In genomic region chr7:46679671-46680070, GRCh38 we compare ENCODE assay signal across 17 cellular contexts.
A peak's percentile ranks its signal among the peaks of the same experiment; 100 is the strongest.
DNase-seq lines count a peak whose midpoint lies in the region; ATAC-seq, FAIRE-seq and TF ChIP-seq lines count a peak whose summit lies in the region.
"Had no signal": no experiment of that assay in that cellular context is flagged by ENCODE, and none has a peak within 500 bp of the region (broad histone marks: within the 10 kb centered on the region; RNA-seq: fewer than 3 reads in every experiment).

No MANE protein-coding gene starts in this region.

- no peaks in the 10 kb centered on the region for H3K36me3 ChIP-seq in kidney epithelial cell (ENCODE audit: control insufficient read depth, insufficient read depth, low read length)
- H3K36me3 ChIP-seq: HAP-1 had no signal

- peak; percentile 81 for FAIRE-seq in RCC 7860 (lab: Jason Lieb, UNC)
- FAIRE-seq: G401.6, GM12891, H1, K562 had no signal

- H3K27me3 ChIP-seq in kidney epithelial cell (ENCODE audit: control insufficient read depth, insufficient read depth, low read length), result no peaks in the 10 kb centered on the region

- no peak for TF ChIP-seq CTCF in kidney epithelial cell (IDR thresholded peaks at IDR 0.05; ENCODE audit: insufficient read depth, low read length, poor library complexity, severe bottlenecking)

- ATAC-seq in GM21367 (IDR thresholded peaks at IDR 0.05; ENCODE audit: unreplicated experiment), result no peak
- ATAC-seq: CD8-positive, alpha-beta T cell; K562 had no signal

- DNase-seq in M059J (ENCODE audit: low read depth) (peak; percentile 22), RCC 7860 (ENCODE audit: low spot score) (peak; percentile 24), kidney epithelial cell (ENCODE audit: low read depth) (peak; percentile 23), renal cortical epithelial cell (ENCODE audit: low read depth) (peak; percentile 90), COR-L47 (lab: John Stamatoyannopoulos, UW) (no peak)
- DNase-seq in stimulated activated CD4-positive, alpha-beta T cell treated with anti-CD3 and anti-CD28 coated beads, Interleukin-4, amount 100 ng/mL, for 4 hours, result no peak
- DNase-seq: Caco-2; CD8-positive, alpha-beta T cell; DMS 273 treated with DMSO at 0.1 percent for 48 hours; DMS79 treated with DMSO at 0.1 percent for 48 hours; EL had no signal

- no peak overlapping the region for H3K4me3 ChIP-seq in kidney epithelial cell (ENCODE audit: low read depth, low read length)
- H3K4me3 ChIP-seq: HAP-1, K562 had no signal

Comparison
In these comparisons a context has a peak if more than half of its experiments do, and no peak if none do; other contexts are left out.
1. DNase-seq: peak in M059J (single experiment), RCC 7860 (single experiment), kidney epithelial cell (single experiment) and renal cortical epithelial cell (single experiment); none in COR-L47 (single experiment) and stimulated activated CD4-positive, alpha-beta T cell treated with anti-CD3 and anti-CD28 coated beads, Interleukin-4, amount 100 ng/mL, for 4 hours (0 of 2).